ENCODE assay signal across 15 cellular contexts in genomic region chr7:30921540-30921930, GRCh38. TPM values are rescaled to one million over a fixed set of nuclear protein-coding genes. Genes with fewer than 3 reads are reported as not detected.
DNase-seq lines count a peak whose midpoint lies in the region; ATAC-seq and TF ChIP-seq lines count a peak whose summit lies in the region.
"Had no signal": no experiment of that assay in that cellular context is flagged by ENCODE, and none has a peak within 500 bp of the region (broad histone marks: within the 10 kb centered on the region; RNA-seq: fewer than 3 reads in every experiment).

No MANE protein-coding gene starts in this region.

- no peaks in the 10 kb centered on the region for H4K20me1 ChIP-seq in neural progenitor cell (ENCODE audit: low read depth)

- DNase-seq in activated T-cell treated with anti-CD3 and anti-CD28 coated beads, Interleukin-2, amount 50 U/mL, for 4 hours: peak; percentile 2
- DNase-seq in activated T-cell treated with anti-CD3 and anti-CD28 coated beads, Interleukin-2, amount 50 U/mL, for 72 hours: no peak
- no peak for DNase-seq in neural progenitor cell (ENCODE audit: low spot score)
- DNase-seq in tibial artery: no peak
- no peak for DNase-seq in GM13976 (ENCODE audit: low spot score)
- DNase-seq in dedifferentiated amniotic fluid mesenchymal stem cell (ENCODE audit: extremely low spot score): no peak
- DNase-seq: activated CD8-positive, alpha-beta memory T cell treated with anti-CD3 and anti-CD28 coated beads for 24 hours; activated naive CD8-positive, alpha-beta T cell treated with anti-CD3 and anti-CD28 coated beads for 36 hours; NCI-H82 had no signal

- no peak overlapping the region for H3K4me3 Mint-ChIP-seq in activated T-cell treated with anti-CD3 and anti-CD28 coated beads, Interleukin-2, amount 50 U/mL, for 4 hours
- no peak overlapping the region for H3K4me3 Mint-ChIP-seq in activated T-cell treated with anti-CD3 and anti-CD28 coated beads, Interleukin-2, amount 50 U/mL, for 72 hours
- H3K4me3 Mint-ChIP-seq in neural progenitor cell: no peak overlapping the region
- H3K4me3 Mint-ChIP-seq: activated naive CD8-positive, alpha-beta T cell treated with anti-CD3 and anti-CD28 coated beads for 36 hours had no signal

- H3K4me1 ChIP-seq in esophagus (ENCODE audit: control insufficient read depth in 2 of 2, insufficient read depth in 2 of 2, low read length in 1 of 2) (peaks cover 0 to 15% of the 10 kb centered on the region in 2 donors), neural progenitor cell (peaks cover 13% of the 10 kb centered on the region), tibial artery (peaks cover 0 to 59% (median 53%) of the 10 kb centered on the region in 4 donors)
- H3K4me1 ChIP-seq: Caco-2, right lobe of liver had no signal

- H3K27me3 Mint-ChIP-seq in activated T-cell treated with anti-CD3 and anti-CD28 coated beads, Interleukin-2, amount 50 U/mL, for 4 hours (ENCODE audit: low read depth): no peaks in the 10 kb centered on the region
- no peaks in the 10 kb centered on the region for H3K27me3 Mint-ChIP-seq in activated T-cell treated with anti-CD3 and anti-CD28 coated beads, Interleukin-2, amount 50 U/mL, for 72 hours (ENCODE audit: low read depth)
- peaks cover 11% of the 10 kb centered on the region for H3K27me3 Mint-ChIP-seq in neural progenitor cell (ENCODE audit: insufficient read depth, low read depth)
- H3K27me3 Mint-ChIP-seq: activated naive CD8-positive, alpha-beta T cell treated with anti-CD3 and anti-CD28 coated beads for 36 hours had no signal

- H2AFZ ChIP-seq in neural progenitor cell (replicated peaks): no peak overlapping the region

- H3K79me2 ChIP-seq in neural progenitor cell (ENCODE audit: low read depth): no peaks in the 10 kb centered on the region

- H3K4me3 ChIP-seq in esophagus (ENCODE audit: low read depth in 1 of 2, low read length in 2 of 2) (no peak overlapping the region), neural progenitor cell (no peak overlapping the region), tibial artery (no peak overlapping the region)
- H3K4me3 ChIP-seq: A549, right lobe of liver had no signal

- no peaks in the 10 kb centered on the region for H3K36me3 Mint-ChIP-seq in activated T-cell treated with anti-CD3 and anti-CD28 coated beads, Interleukin-2, amount 50 U/mL, for 4 hours (ENCODE audit: insufficient read depth)
- H3K36me3 Mint-ChIP-seq in activated T-cell treated with anti-CD3 and anti-CD28 coated beads, Interleukin-2, amount 50 U/mL, for 72 hours (ENCODE audit: insufficient read depth in 2 of 2): no peaks in the 10 kb centered on the region
- no peaks in the 10 kb centered on the region for H3K36me3 Mint-ChIP-seq in neural progenitor cell
- H3K36me3 Mint-ChIP-seq: activated naive CD8-positive, alpha-beta T cell treated with anti-CD3 and anti-CD28 coated beads for 36 hours had no signal

- H3K27ac ChIP-seq in esophagus (ENCODE audit: low read depth in 2 of 2, low read length in 1 of 2) (peak overlapping the region; percentile 14 to 18), neural progenitor cell (no peak overlapping the region), tibial artery (peak overlapping the region; percentile 87 to 92)
- H3K27ac ChIP-seq: A549, right lobe of liver had no signal

- no peak for ATAC-seq in activated T-cell treated with anti-CD3 and anti-CD28 coated beads, Interleukin-2, amount 50 U/mL, for 4 hours
- ATAC-seq in activated T-cell treated with anti-CD3 and anti-CD28 coated beads, Interleukin-2, amount 50 U/mL, for 72 hours (replicated peaks in 1 of 2): no peak
- no peak for ATAC-seq in GM21786 (IDR thresholded peaks at IDR 0.05; ENCODE audit: unreplicated experiment)

- H3K27me3 ChIP-seq in esophagus (ENCODE audit: control insufficient read depth in 1 of 2, insufficient read depth in 2 of 2, low read length in 2 of 2) (no peaks in the 10 kb centered on the region), neural progenitor cell (no peaks in the 10 kb centered on the region), tibial artery (no peaks in the 10 kb centered on the region)
- H3K27me3 ChIP-seq: right lobe of liver had no signal

- no peaks in the 10 kb centered on the region for H3F3A ChIP-seq in neural progenitor cell (ENCODE audit: low read depth)

- WGBS in esophagus, 2 donors: 78 to 88% methylated on average over 5 of the region's 5 CpGs

- no peaks in the 10 kb centered on the region for H3K4me1 Mint-ChIP-seq in activated T-cell treated with anti-CD3 and anti-CD28 coated beads, Interleukin-2, amount 50 U/mL, for 4 hours (ENCODE audit: low read depth)
- no peaks in the 10 kb centered on the region for H3K4me1 Mint-ChIP-seq in activated T-cell treated with anti-CD3 and anti-CD28 coated beads, Interleukin-2, amount 50 U/mL, for 72 hours (ENCODE audit: low read depth)
- H3K4me1 Mint-ChIP-seq in neural progenitor cell: peaks cover 11% of the 10 kb centered on the region
- H3K4me1 Mint-ChIP-seq: activated naive CD8-positive, alpha-beta T cell treated with anti-CD3 and anti-CD28 coated beads for 36 hours had no signal

- no peak for TF ChIP-seq CTCF in neural progenitor cell (IDR thresholded peaks at IDR 0.05)
- TF ChIP-seq CTCF in tibial artery (IDR thresholded peaks at IDR 0.05): no peak
- no peak for TF ChIP-seq CTCF in GM13976 (IDR thresholded peaks at IDR 0.05; ENCODE audit: borderline replicate concordance, control extremely low read depth, extremely low read depth, insufficient read depth, missing control alignments)

- no peak overlapping the region for H3K4me2 ChIP-seq in neural progenitor cell

- intact Hi-C loops in tibial artery (cut with DNase I; ENCODE audit: low total_unique reads): loop anchor here (5.0 kb wide), 1 partner anchor 169 kb away; the partner anchor contains the start of gene INMT

- H3K9me3 Mint-ChIP-seq in activated T-cell treated with anti-CD3 and anti-CD28 coated beads, Interleukin-2, amount 50 U/mL, for 4 hours: peaks cover under 1% of the 10 kb centered on the region
- H3K9me3 Mint-ChIP-seq in activated T-cell treated with anti-CD3 and anti-CD28 coated beads, Interleukin-2, amount 50 U/mL, for 72 hours: no peaks in the 10 kb centered on the region
- H3K9me3 Mint-ChIP-seq in neural progenitor cell: peaks cover 2% of the 10 kb centered on the region
- H3K9me3 Mint-ChIP-seq: activated naive CD8-positive, alpha-beta T cell treated with anti-CD3 and anti-CD28 coated beads for 36 hours had no signal

- no peak overlapping the region for H3K9ac ChIP-seq in neural progenitor cell

- H3K9me3 ChIP-seq in esophagus (ENCODE audit: control insufficient read depth in 2 of 2, insufficient read depth in 1 of 2, low read depth in 1 of 2, low read length in 1 of 2) (no peaks in the 10 kb centered on the region), neural progenitor cell (ENCODE audit: low read depth) (no peaks in the 10 kb centered on the region), tibial artery (no peaks in the 10 kb centered on the region)
- H3K9me3 ChIP-seq: A549, Caco-2, right lobe of liver had no signal

- H3K27ac Mint-ChIP-seq in activated T-cell treated with anti-CD3 and anti-CD28 coated beads, Interleukin-2, amount 50 U/mL, for 72 hours: no peak overlapping the region
- H3K27ac Mint-ChIP-seq in neural progenitor cell: peak overlapping the region; percentile 25
- H3K27ac Mint-ChIP-seq: activated naive CD8-positive, alpha-beta T cell treated with anti-CD3 and anti-CD28 coated beads for 36 hours had no signal

- in situ Hi-C loops in GM13976 (cut with MboI; ENCODE audit: low sequenced_read_pairs, unreplicated experiment): no loop called here

- H3K36me3 ChIP-seq in esophagus (ENCODE audit: control insufficient read depth in 2 of 2, insufficient read depth in 2 of 2, low read length in 1 of 2) (peaks cover 0 to 6% of the 10 kb centered on the region in 2 donors), neural progenitor cell (no peaks in the 10 kb centered on the region), tibial artery (peaks cover 36 to 51% (median 46%) of the 10 kb centered on the region in 3 donors)
- H3K36me3 ChIP-seq: right lobe of liver had no signal

RNA-seq across cellular contexts. Expression of gene AQP1, which starts 9.9 kb away (rescaled TPM):
- 1 to 10 TPM in 1 of 3 donors, under 1 TPM in 2; 0.79 to 1.1 (median 0.91) TPM for total RNA-seq in activated T-cell treated with anti-CD3 and anti-CD28 coated beads, Interleukin-2, amount 50 U/mL, for 4 hours
- total RNA-seq in activated T-cell treated with anti-CD3 and anti-CD28 coated beads, Interleukin-2, amount 50 U/mL, for 72 hours: under 1 TPM; 0.60 to 0.72 TPM
- 10 to 100 TPM; 28.9 to 49.8 TPM for polyA plus RNA-seq in esophagus
- total RNA-seq in neural progenitor cell (ENCODE audit: low replicate concordance): 0.87 TPM in 1 of 2 replicates, not detected in the other

RNA-seq across cellular contexts. Expression of gene GHRHR, which starts 42.2 kb away (rescaled TPM):
- not detected for total RNA-seq in activated T-cell treated with anti-CD3 and anti-CD28 coated beads, Interleukin-2, amount 50 U/mL, for 4 hours
- total RNA-seq in activated T-cell treated with anti-CD3 and anti-CD28 coated beads, Interleukin-2, amount 50 U/mL, for 72 hours: not detected
- polyA plus RNA-seq in esophagus: not detected
- total RNA-seq in neural progenitor cell (ENCODE audit: low replicate concordance): not detected in 2 replicates
- total RNA-seq: activated naive CD8-positive, alpha-beta T cell treated with anti-CD3 and anti-CD28 coated beads for 36 hours; Caco-2; LHCN-M2 had no signal
- polyA plus RNA-seq: A549 had no signal
